ENCODE assay signal across 21 cellular contexts in the genomic region with DNA sequence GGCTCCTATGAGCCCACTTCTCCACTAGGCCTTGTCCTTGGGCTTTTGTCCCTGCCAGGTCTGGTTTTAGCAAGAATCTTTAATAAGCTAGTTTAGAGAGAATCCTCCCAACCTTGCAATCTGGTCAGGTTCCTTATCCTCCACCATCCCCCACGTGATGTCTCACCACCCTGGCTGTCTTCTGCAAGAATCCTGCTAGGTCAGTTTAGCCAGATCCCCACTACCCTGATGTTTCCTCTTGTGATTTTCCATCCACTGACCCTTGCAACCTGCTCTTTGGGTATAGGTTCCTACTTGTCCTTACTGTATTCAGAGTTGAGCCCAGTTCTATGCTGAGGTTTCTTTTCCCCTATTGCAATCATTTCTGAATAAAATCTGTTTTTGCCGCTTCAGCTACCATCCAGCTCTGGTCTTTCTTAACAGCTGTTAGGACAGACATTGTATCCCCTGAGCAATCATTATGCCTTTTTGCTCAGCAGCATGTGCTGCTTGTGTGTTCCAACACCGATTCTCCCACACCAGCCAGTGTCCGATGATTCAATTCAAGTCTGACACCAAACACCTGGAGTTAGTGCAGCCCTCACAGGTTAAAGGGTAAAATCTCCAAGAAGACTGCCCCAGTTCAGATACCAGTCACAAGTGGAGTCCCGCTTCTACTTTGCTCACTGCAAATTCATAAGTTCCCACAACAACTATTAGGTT.
"Had no signal": no experiment of that assay in that cellular context is flagged by ENCODE, and none has a peak within 500 bp of the region (broad histone marks: within the 10 kb centered on the region; RNA-seq: fewer than 3 reads in every experiment).

No MANE protein-coding gene starts in this region.

- H3K4me3 ChIP-seq: coronary artery, hepatocyte, right atrium auricular region, sigmoid colon, skin epidermis, testis, tibial nerve had no signal

- ATAC-seq: left colon; naive thymus-derived CD4-positive, alpha-beta T cell; stimulated activated naive B cell treated with anti-CD40 and anti-IgM and Interleukin-4, amounts not matched to agents 10 μg/mL and 1 μg/mL and 100 μg/mL, for 72 hours; stimulated activated naive CD8-positive, alpha-beta T cell treated with anti-CD3 and anti-CD28 coated beads, Interleukin-15, amount 100 ng/mL, for 72 hours had no signal

- H3K4me2 ChIP-seq: hepatocyte had no signal

- H3K4me1 ChIP-seq: right atrium auricular region, sigmoid colon, testis, tibial nerve had no signal

- H3K27me3 ChIP-seq: hepatocyte, neutrophil, right atrium auricular region, sigmoid colon, testis, tibial nerve had no signal

- H3K27ac ChIP-seq: coronary artery, hepatocyte, neutrophil, right atrium auricular region, sigmoid colon, skin epidermis, testis, tibial nerve had no signal

- H3K9me3 ChIP-seq: testis had no signal

- H3K79me2 ChIP-seq: hepatocyte had no signal

- H3K4me3 Mint-ChIP-seq: endodermal cell; naive thymus-derived CD4-positive, alpha-beta T cell; stimulated activated naive B cell treated with anti-CD40 and anti-IgM and Interleukin-4, amounts not matched to agents 10 μg/mL and 1 μg/mL and 100 μg/mL, for 72 hours; stimulated activated naive CD8-positive, alpha-beta T cell treated with anti-CD3 and anti-CD28 coated beads, Interleukin-15, amount 100 ng/mL, for 72 hours had no signal

- H2AFZ ChIP-seq: hepatocyte had no signal

- H3K36me3 ChIP-seq: neutrophil, right atrium auricular region, sigmoid colon, tibial nerve had no signal

- DNase-seq: effector CD4-positive, alpha-beta T cell; endodermal cell; foreskin melanocyte; head of caudate nucleus; kidney; left colon; mammary epithelial cell; naive thymus-derived CD4-positive, alpha-beta T cell; posterior cingulate gyrus; sigmoid colon; stimulated activated CD4-positive, alpha-beta T cell treated with anti-CD3 and anti-CD28 coated beads, Interleukin-2, amount 100 ng/mL, for 24 hours; stimulated activated CD4-positive, alpha-beta T cell treated with anti-CD3 and anti-CD28 coated beads, Interleukin-4, amount 100 ng/mL, for 4 hours; stimulated activated naive B cell treated with anti-CD40 and anti-IgM and Interleukin-4, amounts not matched to agents 10 μg/mL and 1 μg/mL and 100 μg/mL, for 72 hours; stimulated activated naive CD8-positive, alpha-beta T cell treated with anti-CD3 and anti-CD28 coated beads, Interleukin-15, amount 100 ng/mL, for 72 hours; testis had no signal

- H3K27ac Mint-ChIP-seq: endodermal cell; naive thymus-derived CD4-positive, alpha-beta T cell; stimulated activated naive B cell treated with anti-CD40 and anti-IgM and Interleukin-4, amounts not matched to agents 10 μg/mL and 1 μg/mL and 100 μg/mL, for 72 hours; stimulated activated naive CD8-positive, alpha-beta T cell treated with anti-CD3 and anti-CD28 coated beads, Interleukin-15, amount 100 ng/mL, for 72 hours had no signal

- H3K4me1 Mint-ChIP-seq: naive thymus-derived CD4-positive, alpha-beta T cell; stimulated activated naive B cell treated with anti-CD40 and anti-IgM and Interleukin-4, amounts not matched to agents 10 μg/mL and 1 μg/mL and 100 μg/mL, for 72 hours; stimulated activated naive CD8-positive, alpha-beta T cell treated with anti-CD3 and anti-CD28 coated beads, Interleukin-15, amount 100 ng/mL, for 72 hours had no signal
